8 cellular contexts compared by ENCODE assay signal in the genomic region with DNA sequence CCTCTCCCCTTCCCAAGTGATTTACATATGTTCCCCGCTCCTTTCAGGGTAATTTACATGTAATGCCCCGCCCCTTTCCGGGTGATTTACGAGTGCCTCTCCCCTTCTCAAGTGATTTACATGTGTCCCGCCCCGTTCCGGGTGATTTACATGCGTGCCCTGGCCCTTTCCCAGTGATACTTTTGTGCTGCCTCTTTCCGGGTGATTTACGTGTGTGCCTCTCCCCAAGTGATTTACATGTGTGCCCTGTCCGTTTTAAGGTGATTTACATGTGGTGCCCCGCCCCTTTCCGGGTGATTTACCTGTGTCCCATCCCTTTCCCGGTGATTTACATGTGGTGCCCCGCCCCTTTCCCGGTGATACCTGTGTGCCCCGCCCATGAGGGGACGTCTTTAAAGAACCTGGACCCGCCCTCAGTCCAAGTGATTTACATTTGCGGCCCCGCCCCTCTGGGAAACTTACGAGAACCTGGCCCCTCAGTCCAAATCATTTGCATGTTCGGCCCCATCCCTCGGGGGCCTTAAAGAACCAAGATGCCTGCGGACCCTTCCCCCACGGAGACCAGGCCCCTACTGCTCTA. TPM values are rescaled to one million over a fixed set of nuclear protein-coding genes. Genes with fewer than 3 reads are reported as not detected.
DNase-seq lines count a peak whose midpoint lies in the region; ATAC-seq, FAIRE-seq and TF ChIP-seq lines count a peak whose summit lies in the region.

No MANE protein-coding gene starts in this region.

- peak overlapping the region; percentile 96 for H3K27ac Mint-ChIP-seq in activated naive CD4-positive, alpha-beta T cell treated with anti-CD3 and anti-CD28 coated beads, Interleukin-2, amount 10 ng/mL, durations not matched to agents 7 days and 5 days

- H3K27ac ChIP-seq in SJSA1 (peak overlapping the region; percentile 86), tibial artery (peak overlapping the region; percentile 92 to 99)

- TF ChIP-seq CTCF in omental fat pad (IDR thresholded peaks at IDR 0.05) (no peak), tibial artery (IDR thresholded peaks at IDR 0.05) (no peak)

- no peak for TF ChIP-seq POLR2A in H54 (IDR thresholded peaks at IDR 0.05; ENCODE audit: low read depth, low read length)

- no peaks in the 10 kb centered on the region for H3K9me3 Mint-ChIP-seq in activated naive CD4-positive, alpha-beta T cell treated with anti-CD3 and anti-CD28 coated beads, Interleukin-2, amount 10 ng/mL, durations not matched to agents 7 days and 5 days

- no peaks in the 10 kb centered on the region for H3K27me3 ChIP-seq in SJSA1 (replicated peaks)
- no peaks in the 10 kb centered on the region for H3K27me3 ChIP-seq in tibial artery

- peaks cover 38% of the 10 kb centered on the region for H3K36me3 ChIP-seq in SJSA1
- H3K36me3 ChIP-seq in tibial artery, result peaks cover 23 to 31% (median 25%) of the 10 kb centered on the region in 3 donors

- peaks cover 40% of the 10 kb centered on the region for H3K27me3 Mint-ChIP-seq in activated naive CD4-positive, alpha-beta T cell treated with anti-CD3 and anti-CD28 coated beads, Interleukin-2, amount 10 ng/mL, durations not matched to agents 7 days and 5 days

- H3K4me3 ChIP-seq in SJSA1 (peak overlapping the region; percentile 53), tibial artery (peak overlapping the region; percentile 62 to 85)

- H3K4me1 Mint-ChIP-seq in activated naive CD4-positive, alpha-beta T cell treated with anti-CD3 and anti-CD28 coated beads, Interleukin-2, amount 10 ng/mL, durations not matched to agents 7 days and 5 days, result peaks cover 34% of the 10 kb centered on the region

- H3K9me3 ChIP-seq in SJSA1 (replicated peaks), result 0 out of 2 replicates have a peak, but pooled peaks cover 5% of the 10 kb centered on the region
- H3K9me3 ChIP-seq in tibial artery, result no peaks in the 10 kb centered on the region

- DNase-seq in ELR (ENCODE audit: low read depth) (peak; percentile 84), H54 (ENCODE audit: insufficient read length, low spot score) (peak; percentile 94), LoVo (ENCODE audit: low spot score) (peak; percentile 98), SJSA1 (ENCODE audit: low read depth in 1 of 2, low spot score in 2 of 2) (peak; percentile 79 to 88), germinal center (ENCODE audit: low spot score) (peak; percentile 79), omental fat pad (ENCODE audit: low spot score) (peak; percentile 87), tibial artery (peak; percentile 83 to 92)
- peak; percentile 94 for DNase-seq in activated naive CD4-positive, alpha-beta T cell treated with anti-CD3 and anti-CD28 coated beads, Interleukin-2, amount 10 ng/mL, durations not matched to agents 7 days and 5 days

- H3K4me1 ChIP-seq in SJSA1 (replicated peaks), result peaks cover 33% of the 10 kb centered on the region
- H3K4me1 ChIP-seq in tibial artery, result peaks cover 6 to 40% (median 25%) of the 10 kb centered on the region in 4 donors

- peak overlapping the region; percentile 76 for H3K4me3 Mint-ChIP-seq in activated naive CD4-positive, alpha-beta T cell treated with anti-CD3 and anti-CD28 coated beads, Interleukin-2, amount 10 ng/mL, durations not matched to agents 7 days and 5 days

- peaks cover 13% of the 10 kb centered on the region for H3K36me3 Mint-ChIP-seq in activated naive CD4-positive, alpha-beta T cell treated with anti-CD3 and anti-CD28 coated beads, Interleukin-2, amount 10 ng/mL, durations not matched to agents 7 days and 5 days

- peak; percentile 6 for FAIRE-seq in H54 (lab: Jason Lieb, UNC)

- CTCF ChIA-PET in activated naive CD4-positive, alpha-beta T cell treated with anti-CD3 and anti-CD28 coated beads, Interleukin-2, amount 10 ng/mL, durations not matched to agents 7 days and 5 days (lab: Charles Lee), result interaction anchor here (0.6 to 1.8 kb wide), 2 partner anchors 10 to 538 kb away, joined by 3 to 6 read pairs; no protein-coding TSS in a partner anchor

- intact Hi-C loops in tibial artery (cut with DNase I; ENCODE audit: low total_unique reads), result no loop called here

- ATAC-seq in omental fat pad (ENCODE audit: low FRiP score), result peak; percentile 60

RNA-seq across cellular contexts. Expression of a gene that starts 0.6 kb away (rescaled TPM):
- total RNA-seq in SJSA1 (2014; rRNA removed; shearing (Covaris generic)), result 4.0 and 5.4 TPM in 2 replicates
- total RNA-seq in omental fat pad, result 1 to 10 TPM; 6.6 to 9.1 (median 7.8) TPM

RNA-seq across cellular contexts. Expression of a gene that starts 9.0 kb away (rescaled TPM):
- 1.2 and 8.8 TPM in 2 replicates for total RNA-seq in SJSA1 (2014; rRNA removed; shearing (Covaris generic))
- 10 to 100 TPM; 12.1 to 24.1 (median 17.4) TPM for total RNA-seq in omental fat pad

RNA-seq across cellular contexts. Expression of a gene that starts 15.1 kb away (rescaled TPM):
- total RNA-seq in SJSA1 (2014; rRNA removed; shearing (Covaris generic)), result 9.5 and 14.4 TPM in 2 replicates
- 100 to 1,000 TPM in 2 of 4 donors, 10 to 100 TPM in 2; 79.5 to 160 (median 112) TPM for total RNA-seq in omental fat pad

RNA-seq across cellular contexts. Expression of a gene that starts 38.5 kb away (rescaled TPM):
- total RNA-seq in SJSA1 (2014; rRNA removed; shearing (Covaris generic)), result not detected in 2 replicates
- not detected for total RNA-seq in omental fat pad

RNA-seq across cellular contexts. Expression of a gene that starts 48.9 kb away (rescaled TPM):
- not detected in 2 replicates for total RNA-seq in SJSA1 (2014; rRNA removed; shearing (Covaris generic))
- under 1 TPM in 2 of 4 donors, not detected in 2; 0.28 to 0.84 TPM for total RNA-seq in omental fat pad

Comparison
In these comparisons a context has a peak if more than half of its experiments do, and no peak if none do; other contexts are left out.
1. Peak in every context shown above with its lines: DNase-seq, ATAC-seq, H3K4me3 ChIP-seq and H3K27ac ChIP-seq.